ENCODE assay signal across 8 cellular contexts in the genomic region with DNA sequence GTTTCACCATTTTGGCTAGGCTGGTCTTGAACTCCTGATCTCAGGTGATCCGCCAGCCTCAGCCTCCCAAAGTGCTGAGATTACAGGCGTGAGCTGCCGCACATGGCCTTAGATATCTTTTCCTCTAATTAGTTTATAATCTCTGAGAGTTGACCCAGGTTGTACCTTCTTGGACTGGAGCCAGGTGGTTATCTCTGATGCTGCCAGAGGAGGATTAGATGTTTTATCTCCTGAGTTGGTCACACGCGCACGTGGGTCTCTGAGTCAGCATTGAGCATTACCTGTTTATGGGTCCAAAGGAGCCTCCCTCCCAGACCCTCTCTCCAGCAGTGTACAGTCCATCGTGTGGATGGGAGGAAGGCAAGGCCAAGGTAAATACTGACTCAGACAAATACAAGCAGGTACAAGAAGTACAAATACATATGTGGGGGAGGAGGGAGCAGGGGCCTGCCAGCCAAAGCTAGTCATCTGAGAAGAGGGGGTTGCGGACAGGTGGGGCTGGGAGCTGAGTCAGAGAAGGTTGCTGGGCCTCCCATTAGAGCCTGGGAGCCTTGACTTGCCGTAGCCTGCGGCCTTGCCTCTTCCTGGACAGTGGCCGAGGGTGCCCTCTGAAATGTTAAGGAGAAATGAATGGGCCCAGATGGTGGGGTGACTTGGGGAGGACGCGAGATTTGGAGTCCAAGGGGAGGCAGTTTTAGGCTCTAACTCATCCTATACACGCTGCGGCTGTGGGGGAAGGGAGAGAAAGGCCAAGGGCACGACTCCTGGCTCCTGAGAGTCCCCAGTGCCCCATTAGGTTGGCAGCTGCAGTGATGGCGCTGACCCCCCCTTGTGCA. TPM values are rescaled to one million over a fixed set of nuclear protein-coding genes. Genes with fewer than 3 reads are reported as not detected.
DNase-seq lines count a peak whose midpoint lies in the region; ATAC-seq and TF ChIP-seq lines count a peak whose summit lies in the region.

No MANE protein-coding gene starts in this region.

- no peaks in the 10 kb centered on the region for H3K9me3 ChIP-seq in endodermal cell (ENCODE audit: control insufficient read depth, low read length)

- H3K27ac Mint-ChIP-seq in endodermal cell, result no peak overlapping the region

- DNase-seq in HK-2 (ENCODE audit: unreplicated experiment) (peak; percentile 71), RWPE1 (ENCODE audit: low spot score) (peak; percentile 97), endodermal cell (peak; percentile 43), renal cortical epithelial cell (ENCODE audit: low read depth) (peak; percentile 98), Ammon's horn (ENCODE audit: low spot score) (no peak), GM10266 (ENCODE audit: extremely low spot score) (no peak)

- CTCF ChIA-PET in RWPE1 (lab: Yijun Ruan, JAX), result interaction anchor here (0.7 kb wide), 1 partner anchor 127 kb away, joined by 3 read pairs; no protein-coding TSS in a partner anchor

- peaks cover 5% of the 10 kb centered on the region for H3K4me1 Mint-ChIP-seq in endodermal cell

- no peak overlapping the region for H3K4me3 ChIP-seq in endodermal cell (ENCODE audit: low read length)

- H3K4me3 Mint-ChIP-seq in endodermal cell, result no peak overlapping the region

- H3K36me3 ChIP-seq in endodermal cell (ENCODE audit: control insufficient read depth, insufficient read depth, low read length), result no peaks in the 10 kb centered on the region

- no peaks in the 10 kb centered on the region for H3K36me3 Mint-ChIP-seq in endodermal cell (ENCODE audit: low read depth)

- no peak for ATAC-seq in GM18861 (IDR thresholded peaks at IDR 0.05; ENCODE audit: unreplicated experiment)
- ATAC-seq in GM18907 (IDR thresholded peaks at IDR 0.05; ENCODE audit: unreplicated experiment), result no peak

- H3K27me3 ChIP-seq in endodermal cell (ENCODE audit: control insufficient read depth, insufficient read depth, low read length, poor library complexity, severe bottlenecking), result no peaks in the 10 kb centered on the region

- H3K27me3 Mint-ChIP-seq in endodermal cell (ENCODE audit: insufficient read depth), result peaks cover 2% of the 10 kb centered on the region

- H3K4me1 ChIP-seq in endodermal cell (ENCODE audit: control insufficient read depth, insufficient read depth, low read length), result no peaks in the 10 kb centered on the region

- peak overlapping the region; percentile 100 for H3K27ac ChIP-seq in RWPE1
- no peak overlapping the region for H3K27ac ChIP-seq in endodermal cell (ENCODE audit: low read depth, low read length)

- no peaks in the 10 kb centered on the region for H3K9me3 Mint-ChIP-seq in endodermal cell

- WGBS in endodermal cell (ENCODE audit: insufficient coverage in 1 of 2, insufficient read length in 1 of 2), 2 experiments, result 90 to 91% methylated on average over 7 to 17 of the region's 17 CpGs

- no peak for TF ChIP-seq CTCF in RWPE1 (conservative IDR thresholded peaks at IDR 0.05; ENCODE audit: low read depth)
- no peak for TF ChIP-seq CTCF in endodermal cell (conservative IDR thresholded peaks at IDR 0.05)
- TF ChIP-seq CTCF in GM10266 (IDR thresholded peaks at IDR 0.05; ENCODE audit: control insufficient read depth, insufficient read depth, low read depth, missing control alignments), result no peak

- H3K9ac ChIP-seq in endodermal cell (ENCODE audit: extremely low read depth, low read length, poor library complexity, severe bottlenecking), result no peak overlapping the region

- POLR2A ChIA-PET in RWPE1 (lab: Yijun Ruan, JAX; ENCODE audit: low non-redundant PET), result interaction anchor here (0.6 kb wide), 2 partner anchors 14 to 54 kb away, joined by 3 to 5 read pairs; no protein-coding TSS in a partner anchor

RNA-seq across cellular contexts. Expression of a gene that starts 13.1 kb away (rescaled TPM):
- total RNA-seq in endodermal cell (1 to 10 TPM in 1 of 2 donors, under 1 TPM in 1; 0.77 to 1.0 TPM), renal cortical epithelial cell (13.9 and 14.6 TPM in 2 replicates)
- 0.50 TPM for polyA plus RNA-seq in endodermal cell (2013, experiment 1 of 2)
- polyA plus RNA-seq in endodermal cell (2013, experiment 2 of 2), result 0.25 TPM

Comparison
In these comparisons a context has a peak if more than half of its experiments do, and no peak if none do; other contexts are left out.
1. DNase-seq: peak in HK-2 (single experiment), RWPE1 (single experiment), endodermal cell (single experiment) and renal cortical epithelial cell (single experiment); none in Ammon's horn (single experiment) and GM10266 (single experiment).